8 cellular contexts compared by ENCODE assay signal in the genomic region with DNA sequence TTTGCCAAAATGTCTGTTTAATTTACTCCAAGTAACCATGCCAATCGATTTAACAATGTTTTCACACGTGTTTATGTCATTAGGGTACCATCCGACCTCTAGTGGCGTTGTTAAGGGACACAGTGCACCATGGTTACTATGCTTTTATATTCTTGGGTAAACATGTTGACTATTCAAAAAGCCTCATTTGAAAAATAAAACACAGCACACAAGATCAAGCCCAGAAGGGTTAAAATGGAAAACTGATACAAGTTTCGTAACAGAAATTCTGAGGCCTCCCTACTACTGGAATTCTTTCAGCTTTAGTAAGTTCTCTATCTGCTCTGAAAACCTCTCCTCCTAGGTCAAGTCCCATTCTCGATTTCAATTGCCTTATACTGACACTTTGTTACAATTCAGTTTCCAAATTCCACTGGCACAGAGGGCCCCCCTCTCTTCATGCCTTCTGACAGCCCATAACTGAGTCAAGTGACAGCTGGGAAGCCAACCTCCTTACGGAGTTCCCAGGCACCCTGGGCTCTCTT. TPM values are rescaled to one million over a fixed set of nuclear protein-coding genes. Genes with fewer than 3 reads are reported as not detected.
A peak's percentile ranks its signal among the peaks of the same experiment; 100 is the strongest.
DNase-seq lines count a peak whose midpoint lies in the region; ATAC-seq and TF ChIP-seq lines count a peak whose summit lies in the region.

No MANE protein-coding gene starts in this region.

- no peaks in the 10 kb centered on the region for H3K9me3 ChIP-seq in RWPE2 (ENCODE audit: severe bottlenecking)

- H3K4me1 Mint-ChIP-seq in CD14-positive monocyte: peaks cover 35% of the 10 kb centered on the region
- H3K4me1 Mint-ChIP-seq in naive B cell: peaks cover 34 to 53% (median 39%) of the 10 kb centered on the region in 3 donors

- no peaks in the 10 kb centered on the region for H3K36me3 ChIP-seq in RWPE2 (ENCODE audit: low read depth)

- H3K4me3 ChIP-seq in RWPE2 (ENCODE audit: severe bottlenecking) (peak overlapping the region; percentile 72), dorsolateral prefrontal cortex (peak overlapping the region; percentile 65 to 99 (median 89))

- H3K27me3 Mint-ChIP-seq in CD14-positive monocyte (ENCODE audit: low read depth in 3 of 3) (no peaks in the 10 kb centered on the region), naive B cell (no peaks in the 10 kb centered on the region)

- peaks cover 32% of the 10 kb centered on the region for H3K4me1 ChIP-seq in RWPE2 (ENCODE audit: insufficient read depth, poor library complexity, severe bottlenecking)

- intact Hi-C loops in CD14-positive monocyte (cut with micrococcal nuclease): loop anchor here (10.0 kb wide), 2 partner anchors 112 to 392 kb away; a partner anchor contains a TSS
- intact Hi-C loops in dorsolateral prefrontal cortex (cut with DNase I): loop anchor here (5.0 to 10.0 kb wide), 8 partner anchors 70 to 388 kb away; a partner anchor contains a TSS

- H3K4me3 Mint-ChIP-seq in CD14-positive monocyte (peak overlapping the region; percentile 37 to 46), naive B cell (peak overlapping the region in 7 of 8 donors; percentile 47 to 97 (median 93))

- peak overlapping the region; percentile 31 to 93 (median 74) for H3K27ac Mint-ChIP-seq in CD14-positive monocyte
- H3K27ac Mint-ChIP-seq in naive B cell: peak overlapping the region; percentile 92 to 99 (median 96)

- H3K9me3 Mint-ChIP-seq in CD14-positive monocyte: peaks cover 0 to under 1% (median 0%) of the 10 kb centered on the region in 7 donors
- peaks cover 0 to 1% (median 0%) of the 10 kb centered on the region in 7 donors for H3K9me3 Mint-ChIP-seq in naive B cell

- H3K27ac ChIP-seq in RWPE2 (ENCODE audit: poor library complexity, severe bottlenecking) (no peak overlapping the region), dorsolateral prefrontal cortex (peak overlapping the region in 56 of 59 donors; percentile 6 to 97 (median 90))

- DNase-seq in CD14-positive monocyte (ENCODE audit: low spot score) (no peak), RWPE2 (ENCODE audit: low spot score) (no peak), dorsolateral prefrontal cortex (no peak), naive B cell (peak; percentile 39), cerebellar nuclear complex (lab: John Stamatoyannopoulos, UW) (no peak)

- H3K27me3 ChIP-seq in RWPE2 (ENCODE audit: insufficient read depth, poor library complexity, severe bottlenecking) (no peaks in the 10 kb centered on the region), dorsolateral prefrontal cortex (no peaks in the 10 kb centered on the region)

- H3K36me3 Mint-ChIP-seq in CD14-positive monocyte (peaks cover 0 to 3% of the 10 kb centered on the region in 2 donors), naive B cell (no peaks in the 10 kb centered on the region)

- peak; percentile 21 for TF ChIP-seq CTCF in CD14-positive monocyte (IDR thresholded peaks at IDR 0.05)
- TF ChIP-seq CTCF in RWPE2 (IDR thresholded peaks at IDR 0.05; ENCODE audit: poor library complexity, severe bottlenecking): peak; percentile 53
- peak in 49 of 56 donors; percentile 11 to 62 (median 44) for TF ChIP-seq CTCF in dorsolateral prefrontal cortex (IDR thresholded peaks at IDR 0.05 in 54 of 56, conservative IDR thresholded peaks at IDR 0.05 in 2 of 56; ENCODE audit: low read depth in 1 of 56, partially characterized antibody in 56 of 56)

- peak; percentile 28 for ATAC-seq in GM18907 (IDR thresholded peaks at IDR 0.05; ENCODE audit: unreplicated experiment)
- no peak for ATAC-seq in RWPE2 (ENCODE audit: low read depth)
- ATAC-seq in naive B cell (ENCODE audit: low read depth in 2 of 2): peak; percentile 37 to 40
- no peak for ATAC-seq in HG03442 (IDR thresholded peaks at IDR 0.05; ENCODE audit: unreplicated experiment)
- no peak for ATAC-seq in HG03520 (IDR thresholded peaks at IDR 0.05; ENCODE audit: unreplicated experiment)

RNA-seq across cellular contexts. Expression of a gene that starts 2.1 kb away (rescaled TPM):
- 10 to 100 TPM; 17.3 to 18.8 TPM for polyA plus RNA-seq in CD14-positive monocyte
- 10 to 100 TPM; 18.4 to 55.9 (median 42.9) TPM for total RNA-seq in dorsolateral prefrontal cortex
- 10 to 100 TPM; 23.6 to 41.9 (median 32.6) TPM for polyA plus RNA-seq in naive B cell (ENCODE audit: low read depth in 6 of 6)

Comparison
In these comparisons a context has a peak if more than half of its experiments do, and no peak if none do; other contexts are left out.
1. ATAC-seq: peak in GM18907 (single experiment) and naive B cell (2 of 2); none in RWPE2 (single experiment), HG03442 (single experiment) and HG03520 (single experiment).
2. Peak in every context shown above with its lines, with median percentiles within 50 percentile points of each other: CTCF ChIP-seq.